ENCODE assay signal across 9 cellular contexts in genomic region chr4:100146756-100147155, GRCh38. TPM values are rescaled to one million over a fixed set of nuclear protein-coding genes. Genes with fewer than 3 reads are reported as not detected.
"Had no signal": no experiment of that assay in that cellular context is flagged by ENCODE, and none has a peak within 500 bp of the region (broad histone marks: within the 10 kb centered on the region; RNA-seq: fewer than 3 reads in every experiment).

No MANE protein-coding gene starts in this region.

- H3K4me3 ChIP-seq: hepatocyte, neural progenitor cell, tibial artery had no signal

- H3K27me3 ChIP-seq: hepatocyte, neural progenitor cell, tibial artery had no signal

- H3K79me2 ChIP-seq: hepatocyte had no signal

- H3K9me3 ChIP-seq: tibial artery had no signal

- H3K36me3 ChIP-seq: neural progenitor cell, tibial artery had no signal

- H3K9ac ChIP-seq: neural progenitor cell had no signal

- H3K27ac ChIP-seq: hepatocyte, neural progenitor cell, tibial artery had no signal

- H3K4me2 ChIP-seq: hepatocyte, neural progenitor cell had no signal

- H3K4me1 ChIP-seq: neural progenitor cell had no signal

- DNase-seq: activated naive CD8-positive, alpha-beta T cell treated with anti-CD3 and anti-CD28 coated beads, Interleukin-2, amount 10 ng/mL, durations not matched to agents 7 days and 5 days; cerebellar nuclear complex; effector memory CD4-positive, alpha-beta T cell; mammary epithelial cell; naive B cell; T1000; tibial artery had no signal

- H2AFZ ChIP-seq: hepatocyte, neural progenitor cell had no signal

RNA-seq across cellular contexts. Expression of gene DDIT4L, which starts 43.5 kb away (rescaled TPM):
- total RNA-seq: mammary epithelial cell had no signal
